Comparison of ENCODE assay signal across 23 cellular contexts in genomic region chr11:40885257-40885947, GRCh38.
DNase-seq lines count a peak whose midpoint lies in the region; ATAC-seq, FAIRE-seq and TF ChIP-seq lines count a peak whose summit lies in the region.
"Had no signal": no experiment of that assay in that cellular context is flagged by ENCODE, and none has a peak within 500 bp of the region (broad histone marks: within the 10 kb centered on the region; RNA-seq: fewer than 3 reads in every experiment).

No MANE protein-coding gene starts in this region.

- H4K20me1 ChIP-seq in astrocyte (ENCODE audit: insufficient read depth, low read length) = no peaks in the 10 kb centered on the region

- no peak for ATAC-seq in GM18519 (IDR thresholded peaks at IDR 0.05; ENCODE audit: low FRiP score, unreplicated experiment)
- no peak for ATAC-seq in HG02763 (IDR thresholded peaks at IDR 0.05; ENCODE audit: unreplicated experiment)
- ATAC-seq: A549, GM23338, K562, T-helper 17 cell had no signal

- no peak overlapping the region for H3K27ac ChIP-seq in astrocyte (ENCODE audit: low read depth, low read length)
- H3K27ac ChIP-seq: A549, SK-N-MC had no signal

- no peak for TF ChIP-seq CTCF in astrocyte (IDR thresholded peaks at IDR 0.05; ENCODE audit: insufficient read depth, low read depth, low read length)

- H3K9me3 Mint-ChIP-seq in astrocyte (ENCODE audit: unreplicated experiment) = no peaks in the 10 kb centered on the region
- H3K9me3 Mint-ChIP-seq: GM23338 had no signal

- no peak overlapping the region for H2AFZ ChIP-seq in astrocyte (ENCODE audit: low read depth, low read length)
- H2AFZ ChIP-seq: GM23338 had no signal

- DNase-seq in NCI-H146 (lab: John Stamatoyannopoulos, UW) (peak; percentile 43), NCI-H146 treated with DMSO at 0.1 percent for 48 hours (lab: John Stamatoyannopoulos, UW; ENCODE audit: unreplicated experiment) (no peak), ELR (ENCODE audit: low read depth) (peak; percentile 13), NCI-H345 (lab: John Stamatoyannopoulos, UW) (peak; percentile 6), astrocyte (ENCODE audit: low read depth) (no peak), erythroblast (lab: John Stamatoyannopoulos, UW) (no peak)
- DNase-seq: MM.1S, NCI-H2029, NCI-H2171, SHP77, SW 1271, T-helper 17 cell had no signal

- TF ChIP-seq POLR2A in erythroblast (IDR thresholded peaks at IDR 0.05; ENCODE audit: low read length) = no peak

- H3K27ac Mint-ChIP-seq in astrocyte (ENCODE audit: unreplicated experiment) = peak overlapping the region; percentile 18
- H3K27ac Mint-ChIP-seq: B cell, CD14-positive monocyte, GM23338, T-helper 17 cell had no signal

- FAIRE-seq in astrocyte (lab: Jason Lieb, UNC) = no peak
- FAIRE-seq: A549, G401.6, GM12892, K562 had no signal

- H3K4me1 Mint-ChIP-seq in astrocyte (ENCODE audit: low read depth, unreplicated experiment) = no peaks in the 10 kb centered on the region
- H3K4me1 Mint-ChIP-seq: B cell, CD14-positive monocyte, GM23338, T-helper 17 cell had no signal

- H3K36me3 Mint-ChIP-seq in astrocyte (ENCODE audit: low read depth, unreplicated experiment) = no peaks in the 10 kb centered on the region
- H3K36me3 Mint-ChIP-seq: CD14-positive monocyte had no signal

- H3K4me3 ChIP-seq in astrocyte (ENCODE audit: insufficient read depth, low read depth, low read length) = no peak overlapping the region
- H3K4me3 ChIP-seq: A549, GM23338, HAP-1, K562, SK-N-MC had no signal

- H3K27me3 ChIP-seq in astrocyte (ENCODE audit: insufficient read depth, low read length) = no peaks in the 10 kb centered on the region

- no peaks in the 10 kb centered on the region for H3K27me3 Mint-ChIP-seq in astrocyte (ENCODE audit: low read depth, unreplicated experiment)
- H3K27me3 Mint-ChIP-seq: B cell, T-helper 17 cell had no signal

- H3K4me1 ChIP-seq in astrocyte (ENCODE audit: insufficient read depth, low read length) = no peaks in the 10 kb centered on the region
- H3K4me1 ChIP-seq: A549, HAP-1 had no signal

- no peak overlapping the region for H3K9ac ChIP-seq in astrocyte (ENCODE audit: low read length)

- no peaks in the 10 kb centered on the region for H3K36me3 ChIP-seq in astrocyte (ENCODE audit: insufficient read depth, low read length)
- H3K36me3 ChIP-seq: HAP-1 had no signal

- no peaks in the 10 kb centered on the region for H3K79me2 ChIP-seq in astrocyte (ENCODE audit: insufficient read depth, low read length)

- no peaks in the 10 kb centered on the region for H3K9me3 ChIP-seq in astrocyte (ENCODE audit: insufficient read depth, low read depth, low read length)
- H3K9me3 ChIP-seq: A549, HAP-1 had no signal

- no peak overlapping the region for H3K4me3 Mint-ChIP-seq in astrocyte (ENCODE audit: unreplicated experiment)
- H3K4me3 Mint-ChIP-seq: B cell, CD14-positive monocyte, GM23338, T-helper 17 cell had no signal

- H3K4me2 ChIP-seq in astrocyte (ENCODE audit: low read length) = no peak overlapping the region
- H3K4me2 ChIP-seq: A549, GM23338 had no signal

Comparison
In these comparisons a context has a peak if more than half of its experiments do, and no peak if none do; other contexts are left out.
1. DNase-seq: peak in NCI-H146 (single experiment), ELR (single experiment) and NCI-H345 (single experiment); none in NCI-H146 treated with DMSO at 0.1 percent for 48 hours (single experiment), astrocyte (single experiment) and erythroblast (0 of 2).